15 cellular contexts compared by ENCODE assay signal in the genomic region with DNA sequence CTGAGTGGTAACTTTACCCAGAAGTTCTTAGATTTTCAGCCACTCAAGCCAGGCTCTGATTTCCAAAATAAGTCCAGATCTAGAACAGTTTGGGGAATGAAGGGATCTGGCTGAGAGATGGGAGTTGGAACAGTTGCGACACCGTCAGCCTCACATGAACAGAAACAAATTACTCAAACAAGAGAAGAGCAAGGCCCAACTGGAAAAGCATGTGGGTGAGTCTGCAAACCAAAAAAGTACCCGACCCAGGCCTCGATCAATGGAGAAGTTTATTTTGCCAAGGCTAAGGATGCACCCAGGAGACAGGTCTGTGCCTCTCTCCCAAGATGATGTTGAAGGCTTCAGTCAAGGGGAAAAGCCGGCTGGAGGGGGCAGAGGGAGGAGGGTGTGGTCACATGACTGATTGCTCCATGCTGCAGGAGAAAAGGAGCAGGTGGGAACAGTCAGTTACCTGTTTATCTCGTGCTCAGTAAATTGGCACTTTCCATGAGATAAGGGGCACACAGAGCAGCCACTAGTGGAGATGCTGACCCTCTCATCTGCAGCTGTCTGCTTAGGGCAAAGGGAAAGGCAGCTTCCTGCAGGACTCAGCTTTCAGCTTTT. TPM values are rescaled to one million over a fixed set of nuclear protein-coding genes. Genes with fewer than 3 reads are reported as not detected.
A peak's percentile ranks its signal among the peaks of the same experiment; 100 is the strongest.
DNase-seq lines count a peak whose midpoint lies in the region; ATAC-seq and TF ChIP-seq lines count a peak whose summit lies in the region.
"Had no signal": no experiment of that assay in that cellular context is flagged by ENCODE, and none has a peak within 500 bp of the region (broad histone marks: within the 10 kb centered on the region; RNA-seq: fewer than 3 reads in every experiment).

No MANE protein-coding gene starts in this region.

- H3K27ac ChIP-seq in gastroesophageal sphincter (peak overlapping the region in 1 of 4 donors; percentile 54), suprapubic skin (no peak overlapping the region)

- TF ChIP-seq POLR2A in gastroesophageal sphincter (IDR thresholded peaks at IDR 0.05) (no peak), suprapubic skin (IDR thresholded peaks at IDR 0.05) (no peak)

- no peak for TF ChIP-seq EP300 in gastroesophageal sphincter (IDR thresholded peaks at IDR 0.05)
- no peak for TF ChIP-seq EP300 in suprapubic skin (IDR thresholded peaks at IDR 0.05)

- DNase-seq in SHP77 treated with DMSO at 0.1 percent for 48 hours (lab: John Stamatoyannopoulos, UW) (peak; percentile 29), SHP77 (lab: John Stamatoyannopoulos, UW) (no peak), NCI-H345 treated with DMSO at 0.1 percent for 48 hours (lab: John Stamatoyannopoulos, UW; ENCODE audit: unreplicated experiment) (peak; percentile 78), type B pancreatic cell (ENCODE audit: extremely low spot score, unreplicated experiment) (no peak), T-cell (no peak), suprapubic skin (ENCODE audit: low spot score in 2 of 2) (no peak)
- no peak for DNase-seq in activated T-helper 2 cell treated with anti-CD3 and anti-CD28 coated beads, Interferon-gamma antibody, Interleukin-2, Interleukin-4, amounts not matched to agents 10 μg/mL and 5 μg/mL and 100 μg/mL, durations not matched to agents 14 hours and 24 hours and 36 hours (ENCODE audit: low spot score)
- DNase-seq: activated CD4-positive, alpha-beta T cell treated with anti-CD3 and anti-CD28 coated beads, Interleukin-2, amount 50 U/mL, for 1 hour; activated naive CD4-positive, alpha-beta T cell treated with Interleukin-2 at 50 U/mL for 16 hours; KG1 had no signal

- H3K27ac Mint-ChIP-seq in type B pancreatic cell, result peak overlapping the region; percentile 1
- H3K27ac Mint-ChIP-seq in activated T-helper 2 cell treated with anti-CD3 and anti-CD28 coated beads, Interferon-gamma antibody, Interleukin-2, Interleukin-4, amounts not matched to agents 10 μg/mL and 5 μg/mL and 100 μg/mL, durations not matched to agents 14 hours and 24 hours and 36 hours, result no peak overlapping the region
- no peak overlapping the region for H3K27ac Mint-ChIP-seq in T-cell
- H3K27ac Mint-ChIP-seq: natural killer cell treated with Interleukin-12 subunit alpha and Interleukin-12 subunit beta and Interleukin-15 and Interleukin-18, amount 100 ng/mL, for 72 hours had no signal

- H3K4me3 Mint-ChIP-seq in type B pancreatic cell, result no peak overlapping the region
- H3K4me3 Mint-ChIP-seq in activated T-helper 2 cell treated with anti-CD3 and anti-CD28 coated beads, Interferon-gamma antibody, Interleukin-2, Interleukin-4, amounts not matched to agents 10 μg/mL and 5 μg/mL and 100 μg/mL, durations not matched to agents 14 hours and 24 hours and 36 hours (ENCODE audit: low read depth), result no peak overlapping the region
- H3K4me3 Mint-ChIP-seq in T-cell, result no peak overlapping the region
- H3K4me3 Mint-ChIP-seq: natural killer cell treated with Interleukin-12 subunit alpha and Interleukin-12 subunit beta and Interleukin-15 and Interleukin-18, amount 100 ng/mL, for 72 hours had no signal

- H3K36me3 Mint-ChIP-seq in type B pancreatic cell (peaks cover 10% of the 10 kb centered on the region), T-cell (no peaks in the 10 kb centered on the region)
- no peaks in the 10 kb centered on the region for H3K36me3 Mint-ChIP-seq in activated T-helper 2 cell treated with anti-CD3 and anti-CD28 coated beads, Interferon-gamma antibody, Interleukin-2, Interleukin-4, amounts not matched to agents 10 μg/mL and 5 μg/mL and 100 μg/mL, durations not matched to agents 14 hours and 24 hours and 36 hours (ENCODE audit: low read depth)

- POLR2A ChIA-PET in T-cell (lab: Charles Lee), result no interaction called here

- H3K27me3 Mint-ChIP-seq in type B pancreatic cell (no peaks in the 10 kb centered on the region), T-cell (peaks cover 0 to 35% of the 10 kb centered on the region in 2 donors)
- peaks cover 3% of the 10 kb centered on the region for H3K27me3 Mint-ChIP-seq in activated T-helper 2 cell treated with anti-CD3 and anti-CD28 coated beads, Interferon-gamma antibody, Interleukin-2, Interleukin-4, amounts not matched to agents 10 μg/mL and 5 μg/mL and 100 μg/mL, durations not matched to agents 14 hours and 24 hours and 36 hours (ENCODE audit: low read depth)

- H3K4me3 ChIP-seq in gastroesophageal sphincter, result no peak overlapping the region
- no peak overlapping the region for H3K4me3 ChIP-seq in suprapubic skin
- H3K4me3 ChIP-seq: smooth muscle cell had no signal

- peak; percentile 68 for ATAC-seq in gastroesophageal sphincter
- no peak for ATAC-seq in T-cell (replicated peaks in 1 of 4)
- ATAC-seq: natural killer cell treated with Interleukin-12 subunit alpha and Interleukin-12 subunit beta and Interleukin-15 and Interleukin-18, amount 100 ng/mL, for 72 hours had no signal

- H3K4me1 ChIP-seq in gastroesophageal sphincter (no peaks in the 10 kb centered on the region), suprapubic skin (peaks cover 16% of the 10 kb centered on the region)

- H3K9me3 Mint-ChIP-seq in type B pancreatic cell (peaks cover 6% of the 10 kb centered on the region), T-cell (peaks cover under 1 to 6% (median 5%) of the 10 kb centered on the region in 3 donors)
- H3K9me3 Mint-ChIP-seq in activated T-helper 2 cell treated with anti-CD3 and anti-CD28 coated beads, Interferon-gamma antibody, Interleukin-2, Interleukin-4, amounts not matched to agents 10 μg/mL and 5 μg/mL and 100 μg/mL, durations not matched to agents 14 hours and 24 hours and 36 hours, result peaks cover 7% of the 10 kb centered on the region

- intact Hi-C loops in activated T-helper 2 cell treated with anti-CD3 and anti-CD28 coated beads, Interferon-gamma antibody, Interleukin-2, Interleukin-4, amounts not matched to agents 10 μg/mL and 5 μg/mL and 100 μg/mL, durations not matched to agents 14 hours and 24 hours and 36 hours (cut with micrococcal nuclease), result no loop called here

- CTCF ChIA-PET in T-cell (lab: Charles Lee), result no interaction called here

- H3K27me3 ChIP-seq in gastroesophageal sphincter (peaks cover 68% of the 10 kb centered on the region), suprapubic skin (peaks cover 11% of the 10 kb centered on the region)

- H3K9me3 ChIP-seq in gastroesophageal sphincter (peaks cover 0 to 14% (median 0%) of the 10 kb centered on the region in 3 donors), suprapubic skin (peaks cover 3% of the 10 kb centered on the region)

- TF ChIP-seq CTCF in gastroesophageal sphincter (IDR thresholded peaks at IDR 0.05) (no peak), type B pancreatic cell (conservative IDR thresholded peaks at IDR 0.05) (no peak), suprapubic skin (IDR thresholded peaks at IDR 0.05) (no peak)

- H3K36me3 ChIP-seq in gastroesophageal sphincter (no peaks in the 10 kb centered on the region), suprapubic skin (no peaks in the 10 kb centered on the region)

- WGBS in gastroesophageal sphincter (ENCODE audit: low coverage in 1 of 2), 2 donors, result 40 to 52% methylated on average over 6 of the region's 6 CpGs
- WGBS in suprapubic skin, result 22% methylated on average over 6 of the region's 6 CpGs

- peaks cover 10% of the 10 kb centered on the region for H3K4me1 Mint-ChIP-seq in type B pancreatic cell (ENCODE audit: unreplicated experiment)
- H3K4me1 Mint-ChIP-seq in activated T-helper 2 cell treated with anti-CD3 and anti-CD28 coated beads, Interferon-gamma antibody, Interleukin-2, Interleukin-4, amounts not matched to agents 10 μg/mL and 5 μg/mL and 100 μg/mL, durations not matched to agents 14 hours and 24 hours and 36 hours (ENCODE audit: low read depth), result no peaks in the 10 kb centered on the region
- peaks cover 0 to 3% (median 0%) of the 10 kb centered on the region in 3 donors for H3K4me1 Mint-ChIP-seq in T-cell

RNA-seq across cellular contexts. Expression of gene KRTAP10-1, which starts 42.3 kb away (rescaled TPM):
- total RNA-seq in gastroesophageal sphincter (not detected), type B pancreatic cell (ENCODE audit: low replicate concordance) (not detected in 2 replicates), T-cell (not detected), suprapubic skin (1 to 10 TPM in 2 of 4 donors, under 1 TPM in 1, not detected in 1; 0.83 to 8.5 (median 2.6) TPM)
- total RNA-seq in activated T-helper 2 cell treated with anti-CD3 and anti-CD28 coated beads, Interferon-gamma antibody, Interleukin-2, Interleukin-4, amounts not matched to agents 10 μg/mL and 5 μg/mL and 100 μg/mL, durations not matched to agents 14 hours and 24 hours and 36 hours, result not detected in 2 replicates
- total RNA-seq: fibroblast of lung; natural killer cell treated with Interleukin-12 subunit alpha and Interleukin-12 subunit beta and Interleukin-15 and Interleukin-18, amount 100 ng/mL, for 72 hours; smooth muscle cell; ureter had no signal

RNA-seq across cellular contexts. Expression of gene LRRC3, which starts 42.4 kb away (rescaled TPM):
- total RNA-seq in gastroesophageal sphincter, result 1 to 10 TPM; 2.7 to 8.3 (median 6.7) TPM
- 6.4 and 8.7 TPM in 2 replicates for total RNA-seq in type B pancreatic cell (ENCODE audit: low replicate concordance)
- total RNA-seq in activated T-helper 2 cell treated with anti-CD3 and anti-CD28 coated beads, Interferon-gamma antibody, Interleukin-2, Interleukin-4, amounts not matched to agents 10 μg/mL and 5 μg/mL and 100 μg/mL, durations not matched to agents 14 hours and 24 hours and 36 hours, result 2.2 and 2.3 TPM in 2 replicates
- total RNA-seq in T-cell, result 1 to 10 TPM in 2 of 5 donors, under 1 TPM in 3; 0.76 to 2.2 (median 0.98) TPM
- 1 to 10 TPM; 3.9 to 6.2 (median 4.7) TPM for total RNA-seq in suprapubic skin

RNA-seq across cellular contexts. Expression of gene KRTAP10-2, which starts 53.6 kb away (rescaled TPM):
- total RNA-seq in gastroesophageal sphincter (not detected), type B pancreatic cell (ENCODE audit: low replicate concordance) (not detected in 2 replicates), T-cell (not detected), suprapubic skin (10 to 100 TPM in 2 of 4 donors, under 1 TPM in 1, not detected in 1; 0.76 to 11.1 (median 10.1) TPM)
- total RNA-seq in activated T-helper 2 cell treated with anti-CD3 and anti-CD28 coated beads, Interferon-gamma antibody, Interleukin-2, Interleukin-4, amounts not matched to agents 10 μg/mL and 5 μg/mL and 100 μg/mL, durations not matched to agents 14 hours and 24 hours and 36 hours, result not detected in 2 replicates
- total RNA-seq: fibroblast of lung; natural killer cell treated with Interleukin-12 subunit alpha and Interleukin-12 subunit beta and Interleukin-15 and Interleukin-18, amount 100 ng/mL, for 72 hours; smooth muscle cell; ureter had no signal

Comparison
In these comparisons a context has a peak if more than half of its experiments do, and no peak if none do; other contexts are left out.
1. DNase-seq: peak in SHP77 treated with DMSO at 0.1 percent for 48 hours (single experiment) and NCI-H345 treated with DMSO at 0.1 percent for 48 hours (single experiment); none in SHP77 (0 of 2), type B pancreatic cell (single experiment), activated T-helper 2 cell treated with anti-CD3 and anti-CD28 coated beads, Interferon-gamma antibody, Interleukin-2, Interleukin-4, amounts not matched to agents 10 μg/mL and 5 μg/mL and 100 μg/mL, durations not matched to agents 14 hours and 24 hours and 36 hours (single experiment), T-cell (0 of 34) and suprapubic skin (0 of 2).